In genomic region chr2:10984418-10985130, GRCh38 we compare ENCODE assay signal across 18 cellular contexts.
"Had no signal": no experiment of that assay in that cellular context is flagged by ENCODE, and none has a peak within 500 bp of the region (broad histone marks: within the 10 kb centered on the region; RNA-seq: fewer than 3 reads in every experiment).

No MANE protein-coding gene starts in this region.

- H3K4me3 Mint-ChIP-seq: nephron progenitor cell had no signal

- ATAC-seq: stimulated activated naive CD8-positive, alpha-beta T cell treated with anti-CD3 and anti-CD28 coated beads, Interleukin-15, Interleukin-2, amounts not matched to agents 100 U/mL and 50 U/mL, for 24 hours had no signal

- H3K9me3 Mint-ChIP-seq: nephron progenitor cell had no signal

- H3K36me3 ChIP-seq: esophagus muscularis mucosa, transverse colon had no signal

- H3K27ac ChIP-seq: skin epidermis had no signal

- H3K9me3 ChIP-seq: esophagus muscularis mucosa, SK-N-SH, transverse colon had no signal

- H3K4me3 ChIP-seq: esophagus muscularis mucosa, lung, skin epidermis, transverse colon had no signal

- DNase-seq: activated CD4-positive, alpha-beta T cell treated with anti-CD3 and anti-CD28 coated beads for 1 hour; activated CD8-positive, alpha-beta memory T cell treated with anti-CD3 and anti-CD28 coated beads for 24 hours; activated CD8-positive, alpha-beta memory T cell treated with anti-CD3 and anti-CD28 coated beads, Interleukin-2, amount 50 U/mL, for 48 hours; activated naive CD4-positive, alpha-beta T cell treated with anti-CD3 and anti-CD28 coated beads, Interleukin-2, amount 50 U/mL, for 16 hours; activated T-cell treated with anti-CD3 and anti-CD28 coated beads, Interleukin-2, amount 50 U/mL, for 48 hours; dermis blood vessel endothelial cell; effector memory CD4-positive, alpha-beta T cell; midbrain; nephron progenitor cell; SK-N-SH; stimulated activated naive CD8-positive, alpha-beta T cell treated with anti-CD3 and anti-CD28 coated beads, Interleukin-15, Interleukin-2, amounts not matched to agents 100 U/mL and 50 U/mL, for 24 hours; substantia nigra; T-helper 1 cell; T1000; transverse colon had no signal

- H3K4me1 ChIP-seq: transverse colon had no signal

- H3K27ac Mint-ChIP-seq: nephron progenitor cell had no signal
